ENCODE assay signal across 26 cellular contexts in the genomic region with DNA sequence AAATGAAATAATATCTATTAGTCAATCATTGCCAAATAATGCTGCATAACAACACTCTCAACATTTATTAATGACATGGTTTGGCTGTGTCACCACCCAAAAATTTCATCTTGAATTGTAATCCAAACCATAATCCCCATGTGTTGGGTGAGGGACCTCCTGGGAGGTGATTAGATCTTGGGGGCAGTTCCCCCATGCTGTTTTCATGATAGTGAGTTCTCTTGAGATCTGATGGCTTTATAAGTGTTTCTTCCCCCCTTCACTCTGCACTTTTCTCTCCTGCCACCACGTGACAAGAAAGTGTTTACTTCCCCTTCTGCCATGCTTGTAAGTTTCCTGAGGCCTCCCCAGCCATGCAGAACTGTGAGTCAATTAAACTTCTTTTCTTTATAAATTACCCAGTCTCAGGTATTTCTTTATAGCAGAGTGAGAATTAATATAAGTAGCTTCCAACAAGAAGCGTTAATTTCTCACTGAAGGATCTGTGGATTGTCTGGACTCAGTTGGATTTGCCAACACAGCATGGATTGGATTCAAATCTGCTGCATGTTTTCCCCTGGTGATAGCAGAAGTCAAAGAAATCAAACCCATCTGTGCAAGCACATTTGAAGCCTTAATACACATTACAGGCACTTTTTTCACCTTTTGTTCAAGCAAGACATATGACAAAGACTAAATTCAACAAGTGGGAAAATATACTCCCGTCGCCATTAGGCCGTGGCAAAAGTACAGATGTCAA.
DNase-seq lines count a peak whose midpoint lies in the region; ATAC-seq and TF ChIP-seq lines count a peak whose summit lies in the region.
"Had no signal": no experiment of that assay in that cellular context is flagged by ENCODE, and none has a peak within 500 bp of the region (broad histone marks: within the 10 kb centered on the region; RNA-seq: fewer than 3 reads in every experiment).

No MANE protein-coding gene starts in this region.

- CTCF ChIA-PET in SK-N-SH (lab: Yijun Ruan, JAX) = no interaction called here

- H3K27ac ChIP-seq in SK-N-SH (ENCODE audit: low read depth in 2 of 2, low read length in 1 of 2) = no peak overlapping the region
- H3K27ac ChIP-seq in endodermal cell (ENCODE audit: low read depth, low read length) = no peak overlapping the region
- H3K27ac ChIP-seq: foreskin keratinocyte, hepatocyte, skin epidermis, upper lobe of right lung had no signal

- H3K79me2 ChIP-seq in SK-N-SH (ENCODE audit: insufficient read depth) = no peaks in the 10 kb centered on the region
- H3K79me2 ChIP-seq: hepatocyte had no signal

- peak; percentile 14 to 37; a peak in 1 of 4 replicates for TF ChIP-seq EP300 in SK-N-SH (IDR thresholded peaks at IDR 0.05; ENCODE audit: borderline replicate concordance in 1 of 2, low read depth in 1 of 2, low read length in 1 of 2)

- no peak overlapping the region for H3K4me2 ChIP-seq in SK-N-SH
- H3K4me2 ChIP-seq: hepatocyte had no signal

- H4K20me1 ChIP-seq in SK-N-SH (ENCODE audit: insufficient read depth) = no peaks in the 10 kb centered on the region

- H3K27me3 ChIP-seq in SK-N-SH (ENCODE audit: insufficient read depth) (no peaks in the 10 kb centered on the region), endodermal cell (ENCODE audit: control insufficient read depth, insufficient read depth, low read length, poor library complexity, severe bottlenecking) (no peaks in the 10 kb centered on the region)
- H3K27me3 ChIP-seq: foreskin keratinocyte, hepatocyte, MG63, upper lobe of right lung had no signal

- no peak for TF ChIP-seq POLR2A in NB4 (IDR thresholded peaks at IDR 0.05; ENCODE audit: extremely low read depth, insufficient read length)

- H3K9ac ChIP-seq in SK-N-SH = no peak overlapping the region
- no peak overlapping the region for H3K9ac ChIP-seq in endodermal cell (ENCODE audit: extremely low read depth, low read length, poor library complexity, severe bottlenecking)

- no peaks in the 10 kb centered on the region for H3K27me3 Mint-ChIP-seq in endodermal cell (ENCODE audit: insufficient read depth)
- H3K27me3 Mint-ChIP-seq: activated naive CD8-positive, alpha-beta T cell treated with anti-CD3 and anti-CD28 coated beads, Interleukin-2, amount 50 U/mL, for 24 hours; brain; naive thymus-derived CD4-positive, alpha-beta T cell; T-cell had no signal

- H3K4me3 ChIP-seq in SK-N-SH (ENCODE audit: low read depth in 2 of 2, low read length in 1 of 2) (no peak overlapping the region), NB4 (ENCODE audit: low read depth, low read length) (no peak overlapping the region), endodermal cell (ENCODE audit: low read length) (no peak overlapping the region)
- H3K4me3 ChIP-seq: hepatocyte, MG63, skin epidermis, upper lobe of right lung had no signal

- POLR2A ChIA-PET in SK-N-SH (lab: Yijun Ruan, JAX) = no interaction called here

- 68% methylated on average over 5 of the region's 5 CpGs for WGBS in SK-N-SH (ENCODE audit: low lambda C conversion rate)
- 94 to 100% methylated on average over 1 to 5 of the region's 5 CpGs for WGBS in endodermal cell (ENCODE audit: insufficient coverage in 1 of 2, insufficient read length in 1 of 2), 2 experiments

- peak overlapping the region; percentile 20 for H3K27ac Mint-ChIP-seq in endodermal cell
- H3K27ac Mint-ChIP-seq: activated naive CD8-positive, alpha-beta T cell treated with anti-CD3 and anti-CD28 coated beads, Interleukin-2, amount 50 U/mL, for 24 hours; immature natural killer cell; naive thymus-derived CD4-positive, alpha-beta T cell; T-cell had no signal

- H3K9me2 ChIP-seq in SK-N-SH = no peaks in the 10 kb centered on the region

- no peak overlapping the region for H2AFZ ChIP-seq in SK-N-SH (ENCODE audit: low read depth)
- H2AFZ ChIP-seq: hepatocyte had no signal

- H3K4me1 ChIP-seq in SK-N-SH (ENCODE audit: control insufficient read depth in 1 of 2, insufficient read depth in 2 of 2, low read depth in 1 of 2, low read length in 1 of 2) (peaks cover 0 to 12% of the 10 kb centered on the region in 2 experiments; a peak in 2 of 4 replicates), endodermal cell (ENCODE audit: control insufficient read depth, insufficient read depth, low read length) (no peaks in the 10 kb centered on the region)
- H3K4me1 ChIP-seq: upper lobe of right lung had no signal

- DNase-seq in SK-N-SH (no peak), NB4 (ENCODE audit: low read depth) (peak; percentile 2), endodermal cell (no peak), DMS 273 treated with DMSO at 0.1 percent for 48 hours (lab: John Stamatoyannopoulos, UW) (no peak), Right ventricle myocardium superior (no peak)
- DNase-seq in stimulated activated naive CD4-positive, alpha-beta T cell (lab: John Stamatoyannopoulos, UW) = no peak
- DNase-seq: activated effector memory CD4-positive, alpha-beta T cell treated with anti-CD3 and anti-CD28 coated beads, Interleukin-2, amount 50 U/mL, for 16 hours; activated naive CD8-positive, alpha-beta T cell treated with anti-CD3 and anti-CD28 coated beads, Interleukin-2, amount 50 U/mL, for 24 hours; DMS79 treated with DMSO at 0.1 percent for 48 hours; effector CD4-positive, alpha-beta T cell; foreskin keratinocyte; immature natural killer cell; left ventricle myocardium superior; MG63; naive thymus-derived CD4-positive, alpha-beta T cell; NCI-H187 treated with DMSO at 0.1 percent for 48 hours; SHP77; stimulated activated CD4-positive, alpha-beta T cell treated with anti-CD3 and anti-CD28 coated beads, Interleukin-1b, Interleukin-23, amount 100 ng/mL, for 48 hours; substantia nigra; T-cell; upper lobe of right lung had no signal

- intact Hi-C loops in Right ventricle myocardium superior (cut with DNase I) = no loop called here

- TF ChIP-seq CTCF in SK-N-SH (IDR thresholded peaks at IDR 0.05) = no peak
- TF ChIP-seq CTCF in NB4 (IDR thresholded peaks at IDR 0.05; ENCODE audit: low read depth, low read length) = no peak
- no peak for TF ChIP-seq CTCF in endodermal cell (conservative IDR thresholded peaks at IDR 0.05)

- H3K9me3 ChIP-seq in SK-N-SH = no peaks in the 10 kb centered on the region
- no peaks in the 10 kb centered on the region for H3K9me3 ChIP-seq in endodermal cell (ENCODE audit: control insufficient read depth, low read length)
- H3K9me3 ChIP-seq: MG63, upper lobe of right lung had no signal

- H3K36me3 ChIP-seq in SK-N-SH (replicated peaks in 1 of 2; ENCODE audit: control insufficient read depth in 1 of 2, insufficient read depth in 2 of 2, low read length in 1 of 2) (peaks cover 0 to 3% of the 10 kb centered on the region in 2 experiments), endodermal cell (ENCODE audit: control insufficient read depth, insufficient read depth, low read length) (no peaks in the 10 kb centered on the region)
- H3K36me3 ChIP-seq: MG63, upper lobe of right lung had no signal

- no peaks in the 10 kb centered on the region for H3K9me3 Mint-ChIP-seq in endodermal cell

- H3K4me1 Mint-ChIP-seq in endodermal cell = peaks cover 3% of the 10 kb centered on the region
- H3K4me1 Mint-ChIP-seq: activated naive CD8-positive, alpha-beta T cell treated with anti-CD3 and anti-CD28 coated beads, Interleukin-2, amount 50 U/mL, for 24 hours; immature natural killer cell; T-cell had no signal

- H3K4me3 Mint-ChIP-seq in endodermal cell = no peak overlapping the region
- H3K4me3 Mint-ChIP-seq: activated naive CD8-positive, alpha-beta T cell treated with anti-CD3 and anti-CD28 coated beads, Interleukin-2, amount 50 U/mL, for 24 hours; brain; immature natural killer cell; naive thymus-derived CD4-positive, alpha-beta T cell; T-cell had no signal

- no peak for TF ChIP-seq RAD21 in SK-N-SH (IDR thresholded peaks at IDR 0.05; ENCODE audit: low read length)

- ATAC-seq in SK-N-SH treated with all-trans-retinoic acid at 6 μM for 48 hours (no peak), Right ventricle myocardium superior (ENCODE audit: poor library complexity) (no peak), HG03442 (IDR thresholded peaks at IDR 0.05; ENCODE audit: unreplicated experiment) (no peak)
- ATAC-seq: activated naive CD8-positive, alpha-beta T cell treated with anti-CD3 and anti-CD28 coated beads, Interleukin-2, amount 50 U/mL, for 24 hours; foreskin keratinocyte; left ventricle myocardium superior; naive thymus-derived CD4-positive, alpha-beta T cell; T-cell; upper lobe of right lung had no signal

- H3F3A ChIP-seq in SK-N-SH (replicated peaks; ENCODE audit: insufficient read depth) = peaks cover 19% of the 10 kb centered on the region

- no peaks in the 10 kb centered on the region for H3K36me3 Mint-ChIP-seq in endodermal cell (ENCODE audit: low read depth)
- H3K36me3 Mint-ChIP-seq: immature natural killer cell; naive thymus-derived CD4-positive, alpha-beta T cell; T-cell had no signal

TF ChIP-seq in SK-N-SH, 30 proteins besides CTCF, POLR2A, EP300 and RAD21 (continues in another document):
- TF ChIP-seq FOSL2 (IDR thresholded peaks at IDR 0.05; ENCODE audit: borderline replicate concordance, low read depth) (0 out of 2 replicates have a peak, but pooled peaks have one; percentile 9), POLR2AphosphoS5 (IDR thresholded peaks at IDR 0.05; ENCODE audit: low read depth, low read length) (no peak), MXI1 (IDR thresholded peaks at IDR 0.05; ENCODE audit: low read depth, low read length) (no peak)
- TF ChIP-seq, protein P1, sequence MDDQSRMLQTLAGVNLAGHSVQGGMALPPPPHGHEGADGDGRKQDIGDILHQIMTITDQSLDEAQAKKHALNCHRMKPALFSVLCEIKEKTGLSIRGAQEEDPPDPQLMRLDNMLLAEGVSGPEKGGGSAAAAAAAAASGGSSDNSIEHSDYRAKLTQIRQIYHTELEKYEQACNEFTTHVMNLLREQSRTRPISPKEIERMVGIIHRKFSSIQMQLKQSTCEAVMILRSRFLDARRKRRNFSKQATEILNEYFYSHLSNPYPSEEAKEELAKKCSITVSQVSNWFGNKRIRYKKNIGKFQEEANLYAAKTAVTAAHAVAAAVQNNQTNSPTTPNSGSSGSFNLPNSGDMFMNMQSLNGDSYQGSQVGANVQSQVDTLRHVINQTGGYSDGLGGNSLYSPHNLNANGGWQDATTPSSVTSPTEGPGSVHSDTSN (IDR thresholded peaks at IDR 0.05) = peak; percentile 39

TF ChIP-seq in SK-N-SH treated with all-trans-retinoic acid at 6 μM for 48 hours, 23 proteins besides CTCF, POLR2A, EP300 and RAD21:
- no peak for TF ChIP-seq ZNF70 (CRISPR knock-in tag; IDR thresholded peaks at IDR 0.05)
